In genomic region chr17:57561072-57561861, GRCh38 we compare ENCODE assay signal across 17 cellular contexts.
A peak's percentile ranks its signal among the peaks of the same experiment; 100 is the strongest.
DNase-seq lines count a peak whose midpoint lies in the region; ATAC-seq, FAIRE-seq and TF ChIP-seq lines count a peak whose summit lies in the region.
"Had no signal": no experiment of that assay in that cellular context is flagged by ENCODE, and none has a peak within 500 bp of the region (broad histone marks: within the 10 kb centered on the region; RNA-seq: fewer than 3 reads in every experiment).

No MANE protein-coding gene starts in this region.

- no peaks in the 10 kb centered on the region for H3K27me3 Mint-ChIP-seq in MCF 10A (ENCODE audit: insufficient read depth, unreplicated experiment)
- H3K27me3 Mint-ChIP-seq in effector memory CD8-positive, alpha-beta T cell: no peaks in the 10 kb centered on the region

- H3K4me1 ChIP-seq in breast epithelium (no peaks in the 10 kb centered on the region), foreskin keratinocyte (peaks cover 11% of the 10 kb centered on the region)

- H3K27me3 ChIP-seq in breast epithelium (no peaks in the 10 kb centered on the region), foreskin keratinocyte (no peaks in the 10 kb centered on the region)
- H3K27me3 ChIP-seq: tibial nerve had no signal

- POLR2A ChIA-PET in MCF 10A (lab: Yijun Ruan, JAX): no interaction called here

- DNase-seq in MCF 10A (ENCODE audit: unreplicated experiment): no peak
- no peak for DNase-seq in breast epithelium (ENCODE audit: low spot score in 2 of 2)
- peak; percentile 65 for DNase-seq in NCI-H510A treated with DMSO at 0.1 percent for 48 hours (lab: John Stamatoyannopoulos, UW)
- DNase-seq in effector memory CD8-positive, alpha-beta T cell: no peak
- DNase-seq in urothelium cell line (ENCODE audit: low spot score): no peak
- DNase-seq in cardiac septum (ENCODE audit: low spot score): no peak
- no peak for DNase-seq in AG08395 (ENCODE audit: low spot score)
- no peak for DNase-seq in foreskin keratinocyte
- DNase-seq: AML-193, EL, glutamatergic neuron, HFFc6, kidney, NCI-H1105, NCI-H774 had no signal

- peak; percentile 39 for ATAC-seq in effector memory CD8-positive, alpha-beta T cell (replicated peaks)
- ATAC-seq in foreskin keratinocyte: no peak
- ATAC-seq: activated naive CD4-positive, alpha-beta T cell treated with anti-CD3 and anti-CD28 coated beads, Interleukin-2, amount 50 U/mL, for 72 hours had no signal

- intact Hi-C loops in MCF 10A (cut with micrococcal nuclease): no loop called here
- intact Hi-C loops in breast epithelium (cut with DNase I; ENCODE audit: low total_unique reads): loop anchor here (1.0 kb wide), 1 partner anchor 25 kb away; no protein-coding TSS in a partner anchor
- intact Hi-C loops in cardiac septum (cut with DNase I): no loop called here

- H3K36me3 Mint-ChIP-seq in MCF 10A (ENCODE audit: insufficient read depth, unreplicated experiment): peaks cover 30% of the 10 kb centered on the region
- peaks cover 17% of the 10 kb centered on the region for H3K36me3 Mint-ChIP-seq in effector memory CD8-positive, alpha-beta T cell (ENCODE audit: insufficient read depth)
- H3K36me3 Mint-ChIP-seq: activated naive CD4-positive, alpha-beta T cell treated with anti-CD3 and anti-CD28 coated beads, Interleukin-2, amount 50 U/mL, for 72 hours had no signal

- H3K36me3 ChIP-seq in breast epithelium: no peaks in the 10 kb centered on the region
- H3K36me3 ChIP-seq: tibial nerve had no signal

- no peak overlapping the region for H3K4me3 Mint-ChIP-seq in MCF 10A (ENCODE audit: unreplicated experiment)
- H3K4me3 Mint-ChIP-seq in effector memory CD8-positive, alpha-beta T cell: no peak overlapping the region
- H3K4me3 Mint-ChIP-seq: HFFc6 had no signal

- H3K9me3 Mint-ChIP-seq in MCF 10A (ENCODE audit: unreplicated experiment): no peaks in the 10 kb centered on the region
- H3K9me3 Mint-ChIP-seq in effector memory CD8-positive, alpha-beta T cell: no peaks in the 10 kb centered on the region
- H3K9me3 Mint-ChIP-seq: activated naive CD4-positive, alpha-beta T cell treated with anti-CD3 and anti-CD28 coated beads, Interleukin-2, amount 50 U/mL, for 72 hours; HFFc6 had no signal

- FAIRE-seq in urothelium cell line (lab: Jason Lieb, UNC): peak; percentile 55
- FAIRE-seq: kidney had no signal

- TF ChIP-seq CTCF in MCF 10A (IDR thresholded peaks at IDR 0.05; ENCODE audit: unreplicated experiment) (no peak), breast epithelium (IDR thresholded peaks at IDR 0.05) (no peak), foreskin keratinocyte (conservative IDR thresholded peaks at IDR 0.05) (no peak)

- CTCF ChIA-PET in MCF 10A (lab: Yijun Ruan, JAX): interaction anchor here (0.7 to 1.0 kb wide), 2 partner anchors 36 to 121 kb away, joined by 4 read pairs; no protein-coding TSS in a partner anchor

- H3K27ac ChIP-seq in breast epithelium (no peak overlapping the region), foreskin keratinocyte (no peak overlapping the region)
- H3K27ac ChIP-seq: tibial nerve had no signal

- H3K9me3 ChIP-seq in breast epithelium: no peaks in the 10 kb centered on the region
- H3K9me3 ChIP-seq: tibial nerve had no signal

- no peak for TF ChIP-seq POLR2A in breast epithelium (IDR thresholded peaks at IDR 0.05)

- no TSS peak for BruUV-seq in MCF 10A (replicated peaks; lab: Mats Ljungman, UMichigan)

- peak overlapping the region; percentile 73 for H3K27ac Mint-ChIP-seq in MCF 10A (ENCODE audit: low read depth, unreplicated experiment)
- peak overlapping the region; percentile 36 to 49 for H3K27ac Mint-ChIP-seq in effector memory CD8-positive, alpha-beta T cell
- H3K27ac Mint-ChIP-seq: HFFc6 had no signal

- H3K4me3 ChIP-seq in breast epithelium: no peak overlapping the region
- H3K4me3 ChIP-seq: tibial nerve had no signal

- H3K4me1 Mint-ChIP-seq in MCF 10A (ENCODE audit: insufficient read depth, unreplicated experiment): peaks cover 11% of the 10 kb centered on the region
- peaks cover 16 to 23% of the 10 kb centered on the region in 2 donors for H3K4me1 Mint-ChIP-seq in effector memory CD8-positive, alpha-beta T cell (ENCODE audit: low read depth in 2 of 2)
